In genomic region chr12:62724947-62725447, GRCh38 we compare ENCODE assay signal across 8 cellular contexts.
DNase-seq lines count a peak whose midpoint lies in the region; ATAC-seq and TF ChIP-seq lines count a peak whose summit lies in the region.
"Had no signal": no experiment of that assay in that cellular context is flagged by ENCODE, and none has a peak within 500 bp of the region (broad histone marks: within the 10 kb centered on the region; RNA-seq: fewer than 3 reads in every experiment).

No MANE protein-coding gene starts in this region.

- no peak for TF ChIP-seq POLR2A in transverse colon (IDR thresholded peaks at IDR 0.05)

- peaks cover 0 to 3% of the 10 kb centered on the region in 2 donors for H3K4me1 Mint-ChIP-seq in stimulated activated naive B cell treated with anti-CD40 and anti-IgM and Interleukin-4, amounts not matched to agents 10 μg/mL and 1 μg/mL and 100 μg/mL, for 72 hours

- no peaks in the 10 kb centered on the region for H3K27me3 ChIP-seq in transverse colon

- peaks cover 0 to 8% (median 6%) of the 10 kb centered on the region in 4 donors for H3K4me1 ChIP-seq in transverse colon

- H3K27ac Mint-ChIP-seq in stimulated activated naive B cell treated with anti-CD40 and anti-IgM and Interleukin-4, amounts not matched to agents 10 μg/mL and 1 μg/mL and 100 μg/mL, for 72 hours, result no peak overlapping the region

- ATAC-seq in GM18511 (IDR thresholded peaks at IDR 0.05; ENCODE audit: unreplicated experiment), result no peak
- ATAC-seq in stimulated activated naive B cell treated with anti-CD40 and anti-IgM and Interleukin-4, amounts not matched to agents 10 μg/mL and 1 μg/mL and 100 μg/mL, for 72 hours (replicated peaks), result no peak

- peak overlapping the region in 3 of 4 donors; percentile 15 to 32 (median 29) for H3K27ac ChIP-seq in transverse colon

- H3K36me3 Mint-ChIP-seq in stimulated activated naive B cell treated with anti-CD40 and anti-IgM and Interleukin-4, amounts not matched to agents 10 μg/mL and 1 μg/mL and 100 μg/mL, for 72 hours, result no peaks in the 10 kb centered on the region

- intact Hi-C loops in transverse colon (cut with DNase I; ENCODE audit: low total_unique reads), result no loop called here

- WGBS in transverse colon (ENCODE audit: low coverage in 1 of 2), 2 donors, result 27 to 53% methylated on average over 3 to 4 of the region's 4 CpGs

- H3K4me3 Mint-ChIP-seq in stimulated activated naive B cell treated with anti-CD40 and anti-IgM and Interleukin-4, amounts not matched to agents 10 μg/mL and 1 μg/mL and 100 μg/mL, for 72 hours, result no peak overlapping the region

- H3K9me3 ChIP-seq in transverse colon, result no peaks in the 10 kb centered on the region

- H3K36me3 ChIP-seq in transverse colon, result no peaks in the 10 kb centered on the region

- H3K4me3 ChIP-seq in transverse colon, result no peak overlapping the region
- H3K4me3 ChIP-seq: skin epidermis had no signal

- no peak for TF ChIP-seq EP300 in transverse colon (IDR thresholded peaks at IDR 0.05; ENCODE audit: low read depth)

- in situ Hi-C loops in transverse colon (cut with MboI; ENCODE audit: low pct_ligation_motif_present in 1 of 4, low pct_unique_long_range_greater_than_20kb in 1 of 4, low sequenced_read_pairs in 3 of 4), result no loop called here

- H3K27me3 Mint-ChIP-seq in stimulated activated naive B cell treated with anti-CD40 and anti-IgM and Interleukin-4, amounts not matched to agents 10 μg/mL and 1 μg/mL and 100 μg/mL, for 72 hours, result peaks cover 4 to 5% of the 10 kb centered on the region in 2 donors

- no peak for TF ChIP-seq CTCF in transverse colon (IDR thresholded peaks at IDR 0.05)

- no peaks in the 10 kb centered on the region for H3K9me3 Mint-ChIP-seq in stimulated activated naive B cell treated with anti-CD40 and anti-IgM and Interleukin-4, amounts not matched to agents 10 μg/mL and 1 μg/mL and 100 μg/mL, for 72 hours

- DNase-seq in HS-27A (ENCODE audit: low read depth), result peak; percentile 94
- peak; percentile 87 for DNase-seq in amniotic stem cell (lab: John Stamatoyannopoulos, UW)
- DNase-seq in iPS DF 4.7 (ENCODE audit: extremely low read depth, low spot score), result peak; percentile 95
- DNase-seq in transverse colon, result peak; percentile 54
- DNase-seq in stimulated activated naive B cell treated with anti-CD40 and anti-IgM and Interleukin-4, amounts not matched to agents 10 μg/mL and 1 μg/mL and 100 μg/mL, for 72 hours, result no peak
- DNase-seq in stimulated activated CD4-positive, alpha-beta T cell treated with anti-CD3 and anti-CD28 coated beads, Interleukin-2, amount 100 ng/mL, for 24 hours, result no peak

Comparison
In these comparisons a context has a peak if more than half of its experiments do, and no peak if none do; other contexts are left out.
1. DNase-seq: peak in HS-27A (single experiment), amniotic stem cell (single experiment), iPS DF 4.7 (single experiment) and transverse colon (single experiment); none in stimulated activated naive B cell treated with anti-CD40 and anti-IgM and Interleukin-4, amounts not matched to agents 10 μg/mL and 1 μg/mL and 100 μg/mL, for 72 hours (single experiment) and stimulated activated CD4-positive, alpha-beta T cell treated with anti-CD3 and anti-CD28 coated beads, Interleukin-2, amount 100 ng/mL, for 24 hours (0 of 2).